In the genomic region with DNA sequence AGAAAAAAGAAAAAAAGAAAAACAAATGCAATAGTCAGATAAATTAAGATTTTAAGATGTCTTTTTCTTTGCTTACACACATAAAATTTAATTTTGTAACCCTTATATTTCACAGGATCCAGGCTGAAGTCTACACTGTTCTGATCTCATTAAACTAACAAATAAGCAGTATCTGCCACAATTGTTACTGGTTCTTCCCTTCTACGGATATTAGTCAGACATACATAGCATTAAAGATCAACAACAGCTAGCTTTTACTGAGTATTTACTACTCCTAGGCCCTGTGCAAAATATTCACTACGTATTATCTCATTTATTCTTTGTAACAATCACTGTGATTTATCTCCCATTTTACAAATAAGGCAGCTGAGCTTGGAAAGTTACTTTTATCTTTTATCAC, we compare ENCODE assay signal across 21 cellular contexts. TPM values are rescaled to one million over a fixed set of nuclear protein-coding genes. Genes with fewer than 3 reads are reported as not detected.
DNase-seq lines count a peak whose midpoint lies in the region; ATAC-seq, FAIRE-seq and TF ChIP-seq lines count a peak whose summit lies in the region.
"Had no signal": no experiment of that assay in that cellular context is flagged by ENCODE, and none has a peak within 500 bp of the region (broad histone marks: within the 10 kb centered on the region; RNA-seq: fewer than 3 reads in every experiment).

No MANE protein-coding gene starts in this region.

- H3K4me2 ChIP-seq in neural progenitor cell, result no peak overlapping the region

- H3K9me3 Mint-ChIP-seq in dendritic cell treated with granulocyte-macrophage colony-stimulating factor and Interleukin-4, amounts not matched to agents 40 ng/mL and 50 ng/mL, for 4 days, result no peaks in the 10 kb centered on the region
- H3K9me3 Mint-ChIP-seq in neural progenitor cell, result peaks cover 4% of the 10 kb centered on the region
- H3K9me3 Mint-ChIP-seq: CD4-positive, CD25-positive, alpha-beta regulatory T cell; CD8-positive, alpha-beta memory T cell; HFFc6 had no signal

- H3K27ac ChIP-seq in HEK293 (ENCODE audit: extremely low read depth, low read depth, low read length), result no peak overlapping the region
- peak overlapping the region; percentile 55 for H3K27ac ChIP-seq in neutrophil
- no peak overlapping the region for H3K27ac ChIP-seq in small intestine (ENCODE audit: low read depth in 1 of 2, low read length in 1 of 2)
- H3K27ac ChIP-seq in neural progenitor cell, result no peak overlapping the region
- H3K27ac ChIP-seq: GM23248 had no signal

- ATAC-seq in GM19351 (IDR thresholded peaks at IDR 0.05; ENCODE audit: unreplicated experiment), result no peak
- ATAC-seq: K562 had no signal

- intact Hi-C loops in dendritic cell treated with granulocyte-macrophage colony-stimulating factor and Interleukin-4, amounts not matched to agents 40 ng/mL and 50 ng/mL, for 4 days (cut with micrococcal nuclease), result no loop called here

- peaks cover 48% of the 10 kb centered on the region for H3K4me1 Mint-ChIP-seq in dendritic cell treated with granulocyte-macrophage colony-stimulating factor and Interleukin-4, amounts not matched to agents 40 ng/mL and 50 ng/mL, for 4 days (ENCODE audit: low read depth)
- H3K4me1 Mint-ChIP-seq in neural progenitor cell, result peaks cover 6% of the 10 kb centered on the region

- FAIRE-seq in small intestine (lab: Jason Lieb, UNC), result no peak
- FAIRE-seq: HTR-8/SVneo, K562 had no signal

- CTCF ChIA-PET in HEK293 (lab: Yijun Ruan, JAX), result interaction anchor here (1.0 to 1.9 kb wide), 2 partner anchors 19 to 39 kb away, joined by 4 to 6 read pairs; no protein-coding TSS in a partner anchor

- no peaks in the 10 kb centered on the region for H3K9me3 ChIP-seq in HEK293 (ENCODE audit: control insufficient read depth, insufficient read depth, low read depth, low read length)
- H3K9me3 ChIP-seq in neutrophil, result no peaks in the 10 kb centered on the region
- no peaks in the 10 kb centered on the region for H3K9me3 ChIP-seq in small intestine (ENCODE audit: control insufficient read depth, low read depth)
- no peaks in the 10 kb centered on the region for H3K9me3 ChIP-seq in neural progenitor cell (ENCODE audit: low read depth)
- H3K9me3 ChIP-seq: BE2C, Caco-2 had no signal

- no peaks in the 10 kb centered on the region for H3K27me3 Mint-ChIP-seq in dendritic cell treated with granulocyte-macrophage colony-stimulating factor and Interleukin-4, amounts not matched to agents 40 ng/mL and 50 ng/mL, for 4 days
- H3K27me3 Mint-ChIP-seq in neural progenitor cell (ENCODE audit: insufficient read depth, low read depth), result no peaks in the 10 kb centered on the region
- H3K27me3 Mint-ChIP-seq: CD4-positive, CD25-positive, alpha-beta regulatory T cell; CD8-positive, alpha-beta memory T cell had no signal

- H3K27me3 ChIP-seq in neutrophil (no peaks in the 10 kb centered on the region), small intestine (ENCODE audit: control insufficient read depth in 2 of 2, insufficient read depth in 2 of 2, low read length in 2 of 2) (no peaks in the 10 kb centered on the region), neural progenitor cell (no peaks in the 10 kb centered on the region)
- H3K27me3 ChIP-seq: BE2C had no signal

- H3K79me2 ChIP-seq in neural progenitor cell (ENCODE audit: low read depth), result peaks cover 96% of the 10 kb centered on the region

- peaks cover 37% of the 10 kb centered on the region for H3K36me3 Mint-ChIP-seq in dendritic cell treated with granulocyte-macrophage colony-stimulating factor and Interleukin-4, amounts not matched to agents 40 ng/mL and 50 ng/mL, for 4 days (ENCODE audit: low read depth)
- peaks cover 20% of the 10 kb centered on the region for H3K36me3 Mint-ChIP-seq in neural progenitor cell

- peak overlapping the region; percentile 29 for H3K27ac Mint-ChIP-seq in dendritic cell treated with granulocyte-macrophage colony-stimulating factor and Interleukin-4, amounts not matched to agents 40 ng/mL and 50 ng/mL, for 4 days
- H3K27ac Mint-ChIP-seq in neural progenitor cell, result no peak overlapping the region
- H3K27ac Mint-ChIP-seq: CD8-positive, alpha-beta memory T cell; HFFc6 had no signal

- no peak overlapping the region for H3K9ac ChIP-seq in neural progenitor cell
- H3K9ac ChIP-seq: GM23248 had no signal

- H2AFZ ChIP-seq in neural progenitor cell (replicated peaks), result no peak overlapping the region
- H2AFZ ChIP-seq: GM23248 had no signal

- DNase-seq in small intestine, result no peak
- no peak for DNase-seq in neural progenitor cell (ENCODE audit: low spot score)
- DNase-seq: ACHN; BE2C; C1 segment of cervical spinal cord; Caco-2; CD4-positive, CD25-positive, alpha-beta regulatory T cell; CD8-positive, alpha-beta memory T cell; DMS153; DMS79; GDM1; GM23248; HCEC 1CT; HFFc6; IMR-90 had no signal

- POLR2A ChIA-PET in HEK293 (lab: Yijun Ruan, JAX), result no interaction called here

- WGBS in small intestine, 3 donors, result 87 to 96% (median 89%) methylated on average over 2 of the region's 2 CpGs

- no peak overlapping the region for H3K4me3 Mint-ChIP-seq in dendritic cell treated with granulocyte-macrophage colony-stimulating factor and Interleukin-4, amounts not matched to agents 40 ng/mL and 50 ng/mL, for 4 days
- no peak overlapping the region for H3K4me3 Mint-ChIP-seq in neural progenitor cell
- H3K4me3 Mint-ChIP-seq: CD4-positive, CD25-positive, alpha-beta regulatory T cell; CD8-positive, alpha-beta memory T cell; HFFc6 had no signal

- TF ChIP-seq CTCF in HEK293 (tag by site-specific recombination; IDR thresholded peaks at IDR 0.05) (no peak), neutrophil (IDR thresholded peaks at IDR 0.05) (no peak), neural progenitor cell (IDR thresholded peaks at IDR 0.05) (no peak)

- H3K4me1 ChIP-seq in HEK293 (ENCODE audit: control insufficient read depth, insufficient read depth, low read length) (peaks cover 21% of the 10 kb centered on the region), neutrophil (ENCODE audit: control insufficient read depth in 1 of 2, insufficient read depth in 1 of 2, low read depth in 1 of 2, low read length in 1 of 2) (peaks cover 33 to 56% of the 10 kb centered on the region in 2 experiments), small intestine (ENCODE audit: control insufficient read depth in 2 of 2, insufficient read depth in 1 of 2, low read depth in 1 of 2, low read length in 1 of 2) (peaks cover 0 to 2% of the 10 kb centered on the region in 2 donors), neural progenitor cell (no peaks in the 10 kb centered on the region)
- H3K4me1 ChIP-seq: Caco-2 had no signal

- H3K4me3 ChIP-seq in HEK293 (ENCODE audit: low read depth, low read length) (no peak overlapping the region), neutrophil (ENCODE audit: low read depth in 1 of 2, low read length in 1 of 2) (no peak overlapping the region), small intestine (ENCODE audit: low read depth in 1 of 2, low read length in 2 of 2) (no peak overlapping the region), neural progenitor cell (no peak overlapping the region)
- H3K4me3 ChIP-seq: GM23248, K562 had no signal

- peaks cover 39% of the 10 kb centered on the region for H4K20me1 ChIP-seq in neural progenitor cell (ENCODE audit: low read depth)

- no peaks in the 10 kb centered on the region for H3F3A ChIP-seq in neural progenitor cell (ENCODE audit: low read depth)

- H3K36me3 ChIP-seq in HEK293 (ENCODE audit: control insufficient read depth in 2 of 2, insufficient read depth in 1 of 2, low read length in 2 of 2) (peaks cover 0 to 3% of the 10 kb centered on the region in 2 experiments; a peak in 1 of 3 replicates), neutrophil (no peaks in the 10 kb centered on the region), small intestine (ENCODE audit: control insufficient read depth in 2 of 2, insufficient read depth in 2 of 2, low read length in 2 of 2) (no peaks in the 10 kb centered on the region), neural progenitor cell (peaks cover 2% of the 10 kb centered on the region)

TF ChIP-seq in HEK293, 187 proteins besides CTCF, POLR2A, EP300 and RAD21:
- TF ChIP-seq ZNF664 (tag by site-specific recombination; IDR thresholded peaks at IDR 0.05), result 0 out of 2 replicates have a peak, but pooled peaks have one; percentile 35
- no peak for TF ChIP-seq ZNF785 (tag by site-specific recombination; IDR thresholded peaks at IDR 0.05)

RNA-seq across cellular contexts. Expression of a gene that starts 34.9 kb away (rescaled TPM):
- polyA plus RNA-seq in small intestine, result 10 to 100 TPM in 2 of 3 donors, 1 to 10 TPM in 1; 10.0 to 16.1 (median 15.0) TPM
- 38.2 and 87.9 TPM in 2 replicates for total RNA-seq in neural progenitor cell (ENCODE audit: low replicate concordance)
